1 cellular context compared by ENCODE assay signal in genomic region chr17:59761385-59762021, GRCh38.
A peak's percentile ranks its signal among the peaks of the same experiment; 100 is the strongest.
TF ChIP-seq lines count a peak whose summit lies in the region.

No MANE protein-coding gene starts in this region.

TF ChIP-seq in HepG2, 621 proteins besides CTCF, POLR2A, EP300 and RAD21 (continued from another document and continues in another):
- TF ChIP-seq ZUFSP (CRISPR knock-in tag; IDR thresholded peaks at IDR 0.05; ENCODE audit: borderline replicate concordance) (no peak), FOXC1 (CRISPR knock-in tag; IDR thresholded peaks at IDR 0.05; ENCODE audit: borderline replicate concordance) (no peak), ZNF10 (CRISPR knock-in tag; IDR thresholded peaks at IDR 0.05; ENCODE audit: borderline replicate concordance, low read depth) (no peak), ZNF362 (CRISPR knock-in tag; IDR thresholded peaks at IDR 0.05; ENCODE audit: borderline replicate concordance) (no peak), ZNF639 (CRISPR knock-in tag; conservative IDR thresholded peaks at IDR 0.05) (no peak), NFYB (CRISPR knock-in tag; IDR thresholded peaks at IDR 0.05) (no peak), ZSCAN22 (CRISPR knock-in tag; IDR thresholded peaks at IDR 0.05) (no peak), MATR3 (CRISPR knock-in tag; IDR thresholded peaks at IDR 0.05) (no peak), ADNP (CRISPR knock-in tag; IDR thresholded peaks at IDR 0.05) (no peak), DNMT3B (CRISPR knock-in tag; conservative IDR thresholded peaks at IDR 0.05) (0 out of 2 replicates have a peak, but pooled peaks have one; percentile 53), ZNF816 (CRISPR knock-in tag; IDR thresholded peaks at IDR 0.05; ENCODE audit: borderline replicate concordance) (no peak), RFX3 (CRISPR knock-in tag; IDR thresholded peaks at IDR 0.05) (no peak), SKIL (CRISPR knock-in tag; IDR thresholded peaks at IDR 0.05; ENCODE audit: borderline replicate concordance) (no peak), TOE1 (CRISPR knock-in tag; IDR thresholded peaks at IDR 0.05) (no peak), ZNF484 (CRISPR knock-in tag; IDR thresholded peaks at IDR 0.05; ENCODE audit: borderline replicate concordance, low read depth) (no peak), FOXO4 (CRISPR knock-in tag; conservative IDR thresholded peaks at IDR 0.05) (no peak), ZNF24 (IDR thresholded peaks at IDR 0.05) (no peak), HNF4G (IDR thresholded peaks at IDR 0.05; ENCODE audit: borderline replicate concordance, low read depth, low read length) (no peak), HNF4G (CRISPR knock-in tag; IDR thresholded peaks at IDR 0.05; ENCODE audit: borderline replicate concordance, low read depth) (no peak), PREB (CRISPR knock-in tag; IDR thresholded peaks at IDR 0.05) (no peak), AKNA (CRISPR knock-in tag; IDR thresholded peaks at IDR 0.05; ENCODE audit: borderline replicate concordance) (no peak), GTF3A (CRISPR knock-in tag; conservative IDR thresholded peaks at IDR 0.05) (no peak), TBL1XR1 (IDR thresholded peaks at IDR 0.05; ENCODE audit: borderline replicate concordance, low read length, partially characterized antibody) (no peak), ZBTB7A (CRISPR knock-in tag; IDR thresholded peaks at IDR 0.05) (no peak), TAF15 (IDR thresholded peaks at IDR 0.05; ENCODE audit: low read depth, low read length, poor library complexity, severe bottlenecking) (no peak), ZSCAN5A (CRISPR knock-in tag; IDR thresholded peaks at IDR 0.05; ENCODE audit: borderline replicate concordance) (no peak), THAP8 (CRISPR knock-in tag; IDR thresholded peaks at IDR 0.05; ENCODE audit: borderline replicate concordance) (no peak), ZNF850 (CRISPR knock-in tag; conservative IDR thresholded peaks at IDR 0.05) (no peak), SAP130 (CRISPR knock-in tag; IDR thresholded peaks at IDR 0.05; ENCODE audit: low read depth) (peak; percentile 63)
